ENCODE assay signal across 22 cellular contexts in the genomic region with DNA sequence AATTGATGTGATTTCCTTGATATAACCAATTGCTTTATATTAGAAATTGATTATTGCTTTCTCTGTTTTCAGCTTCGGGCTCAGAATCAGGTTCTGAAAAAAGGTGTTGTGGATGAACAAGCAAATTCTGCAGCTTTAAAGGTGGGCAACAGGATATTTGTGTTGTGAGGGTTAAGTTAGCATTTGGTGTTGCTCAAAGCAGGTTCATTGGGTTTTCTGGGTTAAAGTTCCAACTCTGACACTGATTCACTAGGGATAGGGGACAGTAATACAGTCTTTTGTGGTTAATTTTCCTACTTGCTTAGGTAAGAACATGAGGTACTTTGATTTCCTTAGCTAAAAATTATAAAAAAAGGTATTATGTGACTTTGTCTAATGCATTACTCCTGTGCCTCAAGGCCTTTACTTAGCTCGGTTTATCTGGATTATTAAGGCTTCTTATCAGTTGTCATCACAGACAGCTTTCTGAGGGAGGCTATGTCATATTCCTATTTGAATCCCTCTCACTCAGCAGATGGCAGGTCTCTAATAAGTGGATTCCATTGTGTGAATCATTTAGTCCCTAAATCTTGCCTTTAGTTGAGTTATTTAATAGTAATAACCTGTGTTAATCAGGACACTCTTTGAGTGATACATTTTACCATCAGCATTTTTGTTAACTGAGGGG. TPM values are rescaled to one million over a fixed set of nuclear protein-coding genes. Genes with fewer than 3 reads are reported as not detected.
A peak's percentile ranks its signal among the peaks of the same experiment; 100 is the strongest.
DNase-seq lines count a peak whose midpoint lies in the region; ATAC-seq and TF ChIP-seq lines count a peak whose summit lies in the region.
"Had no signal": no experiment of that assay in that cellular context is flagged by ENCODE, and none has a peak within 500 bp of the region (broad histone marks: within the 10 kb centered on the region; RNA-seq: fewer than 3 reads in every experiment).

No MANE protein-coding gene starts in this region.

- no peaks in the 10 kb centered on the region for H3K27me3 ChIP-seq in CD8-positive, alpha-beta T cell (ENCODE audit: insufficient read depth, low read length)
- no peaks in the 10 kb centered on the region for H3K27me3 ChIP-seq in naive thymus-derived CD4-positive, alpha-beta T cell (ENCODE audit: control insufficient read depth in 2 of 2, insufficient read depth in 2 of 2, low read length in 2 of 2)
- H3K27me3 ChIP-seq: gastrocnemius medialis, suprapubic skin had no signal

- no peaks in the 10 kb centered on the region for H3K27me3 Mint-ChIP-seq in CD8-positive, alpha-beta T cell (ENCODE audit: low read depth)
- H3K27me3 Mint-ChIP-seq in naive thymus-derived CD4-positive, alpha-beta T cell = no peaks in the 10 kb centered on the region
- H3K27me3 Mint-ChIP-seq in chondrocyte (ENCODE audit: low read depth) = no peaks in the 10 kb centered on the region
- H3K27me3 Mint-ChIP-seq: activated CD4-positive, alpha-beta memory T cell treated with anti-CD3 and anti-CD28 coated beads, Interleukin-2, amount 10 ng/mL, durations not matched to agents 7 days and 5 days; IgD-negative memory B cell had no signal

- no peak overlapping the region for H3K4me3 Mint-ChIP-seq in CD8-positive, alpha-beta T cell
- H3K4me3 Mint-ChIP-seq in naive thymus-derived CD4-positive, alpha-beta T cell = peak overlapping the region in 1 of 10 donors; percentile 25
- H3K4me3 Mint-ChIP-seq in chondrocyte (ENCODE audit: unreplicated experiment) = no peak overlapping the region
- H3K4me3 Mint-ChIP-seq: activated CD4-positive, alpha-beta memory T cell treated with anti-CD3 and anti-CD28 coated beads, Interleukin-2, amount 10 ng/mL, durations not matched to agents 7 days and 5 days; IgD-negative memory B cell had no signal

- peaks cover 5% of the 10 kb centered on the region for H3K36me3 ChIP-seq in CD8-positive, alpha-beta T cell (ENCODE audit: insufficient read depth, low read length)
- peaks cover 14 to 25% (median 18%) of the 10 kb centered on the region in 3 experiments for H3K36me3 ChIP-seq in naive thymus-derived CD4-positive, alpha-beta T cell (ENCODE audit: control insufficient read depth in 2 of 3, insufficient read depth in 3 of 3, low read length in 3 of 3)

- TF ChIP-seq CTCF in CD8-positive, alpha-beta T cell (IDR thresholded peaks at IDR 0.05) = no peak
- TF ChIP-seq CTCF in chondrocyte (IDR thresholded peaks at IDR 0.05) = no peak

- no peaks in the 10 kb centered on the region for H3K9me3 ChIP-seq in CD8-positive, alpha-beta T cell (ENCODE audit: low read length)
- H3K9me3 ChIP-seq in naive thymus-derived CD4-positive, alpha-beta T cell (ENCODE audit: control insufficient read depth in 2 of 3, low read length in 3 of 3) = no peaks in the 10 kb centered on the region
- H3K9me3 ChIP-seq: Caco-2, gastrocnemius medialis, suprapubic skin had no signal

- intact Hi-C loops in CD8-positive, alpha-beta T cell (cut with DNase I, micrococcal nuclease) = no loop called here
- intact Hi-C loops in naive thymus-derived CD4-positive, alpha-beta T cell (cut with micrococcal nuclease) = no loop called here

- DNase-seq in CD8-positive, alpha-beta T cell = no peak
- DNase-seq in NCI-H524 treated with DMSO at 0.1 percent for 48 hours (lab: John Stamatoyannopoulos, UW) (peak; percentile 65), caudate nucleus (lab: John Stamatoyannopoulos, UW) (peak in 1 of 61 donors; percentile 32), chondrocyte (ENCODE audit: low spot score) (no peak)
- DNase-seq in naive thymus-derived CD4-positive, alpha-beta T cell = no peak
- DNase-seq in effector CD8-positive, alpha-beta T cell (lab: John Stamatoyannopoulos, UW) = no peak
- DNase-seq: activated CD4-positive, alpha-beta memory T cell treated with anti-CD3 and anti-CD28 coated beads, Interleukin-2, amount 10 ng/mL, durations not matched to agents 7 days and 5 days; Caco-2; cortex of kidney; gastrocnemius medialis; left ventricle myocardium superior; NCI-H2107; RPMI8226; small intestine; stimulated activated CD4-positive, alpha-beta T cell treated with anti-CD3 and anti-CD28 coated beads, Interleukin-4, amount 100 ng/mL, for 4 hours; stimulated activated CD8-positive, alpha-beta memory T cell treated with anti-CD3 and anti-CD28 coated beads, Interleukin-4, amount 100 ng/mL, for 48 hours; SW 1271 had no signal

- H3K27ac Mint-ChIP-seq in CD8-positive, alpha-beta T cell = peak overlapping the region; percentile 84
- H3K27ac Mint-ChIP-seq in naive thymus-derived CD4-positive, alpha-beta T cell = peak overlapping the region in 8 of 9 donors; percentile 66 to 90 (median 81)
- no peak overlapping the region for H3K27ac Mint-ChIP-seq in chondrocyte (ENCODE audit: unreplicated experiment)
- H3K27ac Mint-ChIP-seq: IgD-negative memory B cell had no signal

- peaks cover 49% of the 10 kb centered on the region for H3K4me1 Mint-ChIP-seq in CD8-positive, alpha-beta T cell (ENCODE audit: low read depth)
- peaks cover 16 to 68% (median 47%) of the 10 kb centered on the region in 7 donors for H3K4me1 Mint-ChIP-seq in naive thymus-derived CD4-positive, alpha-beta T cell
- H3K4me1 Mint-ChIP-seq in chondrocyte (ENCODE audit: low read depth) = peaks cover 27% of the 10 kb centered on the region

- peaks cover 42% of the 10 kb centered on the region for H3K36me3 Mint-ChIP-seq in CD8-positive, alpha-beta T cell
- peaks cover 2 to 31% (median 13%) of the 10 kb centered on the region in 5 donors for H3K36me3 Mint-ChIP-seq in naive thymus-derived CD4-positive, alpha-beta T cell
- H3K36me3 Mint-ChIP-seq in chondrocyte (ENCODE audit: low read depth) = peaks cover 12% of the 10 kb centered on the region

- POLR2A ChIA-PET in CD8-positive, alpha-beta T cell (lab: Charles Lee) = no interaction called here
- POLR2A ChIA-PET in naive thymus-derived CD4-positive, alpha-beta T cell (lab: Charles Lee) = interaction anchor here (0.8 kb wide), 1 partner anchor 11 kb away, joined by 3 read pairs; no protein-coding TSS in a partner anchor

- no peaks in the 10 kb centered on the region for H3K9me3 Mint-ChIP-seq in CD8-positive, alpha-beta T cell
- no peaks in the 10 kb centered on the region for H3K9me3 Mint-ChIP-seq in naive thymus-derived CD4-positive, alpha-beta T cell
- H3K9me3 Mint-ChIP-seq in chondrocyte (ENCODE audit: low read depth) = no peaks in the 10 kb centered on the region
- H3K9me3 Mint-ChIP-seq: activated CD4-positive, alpha-beta memory T cell treated with anti-CD3 and anti-CD28 coated beads, Interleukin-2, amount 10 ng/mL, durations not matched to agents 7 days and 5 days; IgD-negative memory B cell had no signal

- H3K4me3 ChIP-seq in CD8-positive, alpha-beta T cell (ENCODE audit: low read depth, low read length) = no peak overlapping the region
- H3K4me3 ChIP-seq in naive thymus-derived CD4-positive, alpha-beta T cell (ENCODE audit: low read length) = no peak overlapping the region
- H3K4me3 ChIP-seq: gastrocnemius medialis, GM12878, suprapubic skin had no signal

- CTCF ChIA-PET in CD8-positive, alpha-beta T cell (lab: Charles Lee) = interaction anchor here (0.6 kb wide), 1 partner anchor 16 kb away, joined by 3 read pairs; no protein-coding TSS in a partner anchor
- CTCF ChIA-PET in naive thymus-derived CD4-positive, alpha-beta T cell (lab: Charles Lee) = no interaction called here

- ATAC-seq in CD8-positive, alpha-beta T cell = no peak
- ATAC-seq in naive thymus-derived CD4-positive, alpha-beta T cell = no peak
- ATAC-seq in GM21423 (IDR thresholded peaks at IDR 0.05; ENCODE audit: unreplicated experiment) (no peak), HG02763 (IDR thresholded peaks at IDR 0.05; ENCODE audit: unreplicated experiment) (no peak)
- ATAC-seq: gastrocnemius medialis, GM12878 had no signal

- no peak overlapping the region for H3K27ac ChIP-seq in CD8-positive, alpha-beta T cell (ENCODE audit: low read depth, low read length)
- H3K27ac ChIP-seq in caudate nucleus (ENCODE audit: low read depth, low read length) = peak overlapping the region; percentile 48
- no peak overlapping the region for H3K27ac ChIP-seq in naive thymus-derived CD4-positive, alpha-beta T cell (ENCODE audit: low read depth, low read length)
- H3K27ac ChIP-seq: gastrocnemius medialis, suprapubic skin had no signal

- H3K4me1 ChIP-seq in CD8-positive, alpha-beta T cell (ENCODE audit: insufficient read depth, low read length) = peaks cover 41% of the 10 kb centered on the region
- H3K4me1 ChIP-seq in naive thymus-derived CD4-positive, alpha-beta T cell (ENCODE audit: control insufficient read depth in 2 of 2, insufficient read depth in 2 of 2, low read length in 2 of 2) = peaks cover 15 to 41% of the 10 kb centered on the region in 2 donors

RNA-seq across cellular contexts. Expression of a gene that starts 10.5 kb away (rescaled TPM):
- 10 to 100 TPM; 18.5 to 22.6 TPM for total RNA-seq in CD8-positive, alpha-beta T cell
- total RNA-seq in naive thymus-derived CD4-positive, alpha-beta T cell = 10 to 100 TPM; 37.8 to 43.0 (median 38.6) TPM
- polyA plus RNA-seq in naive thymus-derived CD4-positive, alpha-beta T cell = 10 to 100 TPM; 21.2 to 25.8 TPM
- total RNA-seq in chondrocyte = 13.3 to 18.6 TPM (median 16.4 TPM) in 3 replicates
